In the genomic region with DNA sequence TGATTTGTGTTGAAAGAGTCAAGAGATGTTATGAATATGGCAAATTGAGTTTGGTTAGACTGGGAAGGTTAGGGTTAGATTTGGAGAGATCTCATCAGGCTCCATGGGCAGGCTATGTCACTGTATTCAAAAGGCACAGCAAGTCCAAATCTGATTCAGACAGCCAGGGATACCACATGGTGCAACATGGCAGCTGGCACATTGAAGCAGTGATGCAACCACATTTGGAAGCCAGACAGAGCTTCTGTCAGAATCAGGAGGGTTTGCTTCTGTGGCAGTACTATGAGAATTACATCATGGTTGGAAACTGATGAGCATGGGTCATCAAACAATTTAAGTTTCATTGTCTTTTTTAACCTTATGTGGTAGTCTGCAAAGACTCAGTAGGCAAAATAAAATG, we compare ENCODE assay signal across 26 cellular contexts.
DNase-seq lines count a peak whose midpoint lies in the region; ATAC-seq, FAIRE-seq and TF ChIP-seq lines count a peak whose summit lies in the region.
"Had no signal": no experiment of that assay in that cellular context is flagged by ENCODE, and none has a peak within 500 bp of the region (broad histone marks: within the 10 kb centered on the region; RNA-seq: fewer than 3 reads in every experiment).

No MANE protein-coding gene starts in this region.

- H4K20me1 ChIP-seq in GM23338 (replicated peaks; ENCODE audit: insufficient read depth) = no peaks in the 10 kb centered on the region

- H3F3A ChIP-seq in GM23338 (replicated peaks; ENCODE audit: low read depth) = no peaks in the 10 kb centered on the region

- peaks cover 2% of the 10 kb centered on the region; the same call in 1 of the 3 replicates for H3K9me3 Mint-ChIP-seq in GM23338

- no peaks in the 10 kb centered on the region for H3K27me3 Mint-ChIP-seq in GM23338 (ENCODE audit: insufficient read depth, low read depth, poor library complexity)
- H3K27me3 Mint-ChIP-seq: activated naive CD8-positive, alpha-beta T cell treated with anti-CD3 and anti-CD28 coated beads for 36 hours; activated T-helper 17 cell treated with anti-CD3 and anti-CD28 coated beads, Interleukin-2, amount 50 U/mL, for 72 hours had no signal

- H3K27me3 ChIP-seq in GM23338 (ENCODE audit: insufficient read depth) = no peaks in the 10 kb centered on the region
- no peaks in the 10 kb centered on the region for H3K27me3 ChIP-seq in pancreas
- H3K27me3 ChIP-seq: brain microvascular endothelial cell, stomach, upper lobe of left lung had no signal

- no peaks in the 10 kb centered on the region for H3K36me3 ChIP-seq in GM23338 (ENCODE audit: insufficient read depth)
- no peaks in the 10 kb centered on the region for H3K36me3 ChIP-seq in pancreas
- H3K36me3 ChIP-seq: brain microvascular endothelial cell, stomach, upper lobe of left lung, WERI-Rb-1 had no signal

- H3K27ac ChIP-seq in GM23338 (ENCODE audit: low read depth) = no peak overlapping the region
- H3K27ac ChIP-seq in pancreas = no peak overlapping the region
- H3K27ac ChIP-seq: brain microvascular endothelial cell, coronary artery, stomach, upper lobe of left lung, WERI-Rb-1 had no signal

- TF ChIP-seq CTCF in GM23338 (conservative IDR thresholded peaks at IDR 0.05; ENCODE audit: low read depth in 2 of 2) = no peak
- TF ChIP-seq CTCF in pancreas (IDR thresholded peaks at IDR 0.05) = no peak

- H3K9me3 ChIP-seq in pancreas = no peaks in the 10 kb centered on the region
- H3K9me3 ChIP-seq: stomach, upper lobe of left lung had no signal

- no peaks in the 10 kb centered on the region for H3K79me2 ChIP-seq in GM23338 (replicated peaks; ENCODE audit: insufficient read depth)

- no peak overlapping the region for H3K4me2 ChIP-seq in GM23338

- H3K36me3 Mint-ChIP-seq in GM23338 (ENCODE audit: low read depth) = no peaks in the 10 kb centered on the region
- H3K36me3 Mint-ChIP-seq: activated naive CD8-positive, alpha-beta T cell treated with anti-CD3 and anti-CD28 coated beads for 36 hours; CD14-positive monocyte had no signal

- FAIRE-seq in pancreas (lab: Jason Lieb, UNC) = no peak
- FAIRE-seq: GM12891, islet of Langerhans had no signal

- intact Hi-C loops in pancreas (cut with DNase I) = no loop called here

- H3K9me2 ChIP-seq in GM23338 (ENCODE audit: insufficient read depth) = no peaks in the 10 kb centered on the region

- ATAC-seq in HG02870 (IDR thresholded peaks at IDR 0.05; ENCODE audit: unreplicated experiment) = no peak
- ATAC-seq in GM23338 = no peak
- ATAC-seq in pancreas = no peak
- ATAC-seq: activated T-helper 17 cell treated with anti-CD3 and anti-CD28 coated beads, Interleukin-2, amount 50 U/mL, for 72 hours; HCT116 had no signal

- H3K27ac Mint-ChIP-seq in GM23338 = no peak overlapping the region
- H3K27ac Mint-ChIP-seq: activated naive CD8-positive, alpha-beta T cell treated with anti-CD3 and anti-CD28 coated beads for 36 hours; activated T-helper 17 cell treated with anti-CD3 and anti-CD28 coated beads, Interleukin-2, amount 50 U/mL, for 72 hours; CD14-positive monocyte had no signal

- no peak overlapping the region for H2AFZ ChIP-seq in GM23338

- H3K4me1 Mint-ChIP-seq in GM23338 = no peaks in the 10 kb centered on the region
- H3K4me1 Mint-ChIP-seq: activated naive CD8-positive, alpha-beta T cell treated with anti-CD3 and anti-CD28 coated beads for 36 hours; activated T-helper 17 cell treated with anti-CD3 and anti-CD28 coated beads, Interleukin-2, amount 50 U/mL, for 72 hours; CD14-positive monocyte had no signal

- H3K4me1 ChIP-seq in GM23338 (ENCODE audit: insufficient read depth) (no peaks in the 10 kb centered on the region), pancreas (no peaks in the 10 kb centered on the region)
- H3K4me1 ChIP-seq: stomach, upper lobe of left lung had no signal

- DNase-seq in AG20443 (ENCODE audit: low spot score) = peak; percentile 28
- DNase-seq in NCI-H446 (lab: John Stamatoyannopoulos, UW) = peak; percentile 41 to 83
- DNase-seq in fibroblast of gingiva (ENCODE audit: low read depth) = peak; percentile 29
- peak in 45 of 56 donors; percentile 1 to 80 (median 30) for DNase-seq in nucleus accumbens (lab: John Stamatoyannopoulos, UW)
- no peak for DNase-seq in activated naive CD4-positive, alpha-beta T cell treated with anti-CD3 and anti-CD28 coated beads, Interleukin-2, amount 50 U/mL, for 16 hours
- DNase-seq in GM23338 (ENCODE audit: low spot score) = no peak
- DNase-seq in pancreas = no peak
- DNase-seq: activated CD4-positive, alpha-beta T cell treated with anti-CD3 and anti-CD28 coated beads, Interleukin-2, amount 50 U/mL, for 1 hour; activated CD8-positive, alpha-beta memory T cell treated with anti-CD3 and anti-CD28 coated beads, Interleukin-2, amount 50 U/mL, for 4 hours; activated naive CD8-positive, alpha-beta T cell treated with anti-CD3 and anti-CD28 coated beads for 36 hours; brain microvascular endothelial cell; GF-D8; KBM-7; MV-4-11; NCI-H2227 treated with DMSO at 0.1 percent for 48 hours; NCI-H774; stomach; upper lobe of left lung; WERI-Rb-1 had no signal

- no peak overlapping the region for H3K4me3 Mint-ChIP-seq in GM23338
- H3K4me3 Mint-ChIP-seq: activated naive CD8-positive, alpha-beta T cell treated with anti-CD3 and anti-CD28 coated beads for 36 hours; activated T-helper 17 cell treated with anti-CD3 and anti-CD28 coated beads, Interleukin-2, amount 50 U/mL, for 72 hours; CD14-positive monocyte had no signal

- H3K4me3 ChIP-seq in GM23338 = no peak overlapping the region
- no peak overlapping the region for H3K4me3 ChIP-seq in pancreas
- H3K4me3 ChIP-seq: coronary artery, stomach, upper lobe of left lung had no signal

TF ChIP-seq in GM23338, 12 proteins besides CTCF, POLR2A, EP300 and RAD21:
- TF ChIP-seq CREB1 (CRISPR knock-in tag; IDR thresholded peaks at IDR 0.05; ENCODE audit: low read depth) = no peak
- no peak for TF ChIP-seq NANOG (IDR thresholded peaks at IDR 0.05; ENCODE audit: borderline replicate concordance)

Comparison
In these comparisons a context has a peak if more than half of its experiments do, and no peak if none do; other contexts are left out.
1. DNase-seq: peak in AG20443 (single experiment), NCI-H446 (2 of 2), fibroblast of gingiva (single experiment) and nucleus accumbens (45 of 56); none in activated naive CD4-positive, alpha-beta T cell treated with anti-CD3 and anti-CD28 coated beads, Interleukin-2, amount 50 U/mL, for 16 hours (single experiment), GM23338 (single experiment) and pancreas (0 of 6).